In the genomic region with DNA sequence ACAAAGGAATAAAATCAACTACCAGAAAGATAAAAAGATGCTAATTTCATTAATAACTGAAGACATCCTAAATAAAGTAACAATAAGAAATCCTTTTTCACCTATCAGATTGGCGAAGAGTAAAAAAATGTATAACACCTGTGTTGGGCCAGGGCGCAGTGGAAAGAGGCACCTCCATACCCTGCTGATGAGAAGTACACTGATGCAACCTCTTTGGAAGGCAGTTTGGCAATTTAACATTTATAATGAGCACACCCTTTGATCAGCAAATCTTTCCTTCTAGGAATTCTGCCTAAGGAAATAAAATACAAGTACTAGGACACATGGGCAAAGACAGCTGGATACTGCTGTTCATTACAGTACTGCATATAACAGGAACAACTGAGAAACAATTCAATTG, we compare ENCODE assay signal across 2 cellular contexts.
TF ChIP-seq lines count a peak whose summit lies in the region.

No MANE protein-coding gene starts in this region.

TF ChIP-seq in IMR-90, 13 proteins besides CTCF, POLR2A, EP300 and RAD21:
- TF ChIP-seq, protein P1, sequence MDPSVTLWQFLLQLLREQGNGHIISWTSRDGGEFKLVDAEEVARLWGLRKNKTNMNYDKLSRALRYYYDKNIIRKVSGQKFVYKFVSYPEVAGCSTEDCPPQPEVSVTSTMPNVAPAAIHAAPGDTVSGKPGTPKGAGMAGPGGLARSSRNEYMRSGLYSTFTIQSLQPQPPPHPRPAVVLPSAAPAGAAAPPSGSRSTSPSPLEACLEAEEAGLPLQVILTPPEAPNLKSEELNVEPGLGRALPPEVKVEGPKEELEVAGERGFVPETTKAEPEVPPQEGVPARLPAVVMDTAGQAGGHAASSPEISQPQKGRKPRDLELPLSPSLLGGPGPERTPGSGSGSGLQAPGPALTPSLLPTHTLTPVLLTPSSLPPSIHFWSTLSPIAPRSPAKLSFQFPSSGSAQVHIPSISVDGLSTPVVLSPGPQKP (IDR thresholded peaks at IDR 0.05; ENCODE audit: borderline replicate concordance, low read depth, low read length): no peak
- no peak for TF ChIP-seq NFE2L2 (IDR thresholded peaks at IDR 0.05; ENCODE audit: low read depth, low read length)
TF ChIP-seq in IMR-90: peak in this region for 0.

TF ChIP-seq in HepG2, 621 proteins besides CTCF, POLR2A, EP300 and RAD21:
- no peak for TF ChIP-seq EZH2 (conservative IDR thresholded peaks at IDR 0.05; ENCODE audit: low read depth, low read length)
- TF ChIP-seq, protein P2, sequence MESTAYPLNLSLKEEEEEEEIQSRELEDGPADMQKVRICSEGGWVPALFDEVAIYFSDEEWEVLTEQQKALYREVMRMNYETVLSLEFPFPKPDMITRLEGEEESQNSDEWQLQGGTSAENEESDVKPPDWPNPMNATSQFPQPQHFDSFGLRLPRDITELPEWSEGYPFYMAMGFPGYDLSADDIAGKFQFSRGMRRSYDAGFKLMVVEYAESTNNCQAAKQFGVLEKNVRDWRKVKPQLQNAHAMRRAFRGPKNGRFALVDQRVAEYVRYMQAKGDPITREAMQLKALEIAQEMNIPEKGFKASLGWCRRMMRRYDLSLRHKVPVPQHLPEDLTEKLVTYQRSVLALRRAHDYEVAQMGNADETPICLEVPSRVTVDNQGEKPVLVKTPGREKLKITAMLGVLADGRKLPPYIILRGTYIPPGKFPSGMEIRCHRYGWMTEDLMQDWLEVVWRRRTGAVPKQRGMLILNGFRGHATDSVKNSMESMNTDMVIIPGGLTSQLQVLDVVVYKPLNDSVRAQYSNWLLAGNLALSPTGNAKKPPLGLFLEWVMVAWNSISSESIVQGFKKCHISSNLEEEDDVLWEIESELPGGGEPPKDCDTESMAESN (CRISPR knock-in tag; conservative IDR thresholded peaks at IDR 0.05): no peak
- no peak for TF ChIP-seq ZNF660 (CRISPR knock-in tag; IDR thresholded peaks at IDR 0.05; ENCODE audit: borderline replicate concordance, low read depth)
- no peak for TF ChIP-seq PRPF4 (IDR thresholded peaks at IDR 0.05; ENCODE audit: low read depth, low read length, poor library complexity, severe bottlenecking)
- no peak for TF ChIP-seq MTA3 (CRISPR knock-in tag; IDR thresholded peaks at IDR 0.05)
- no peak for TF ChIP-seq ZNF549 (CRISPR knock-in tag; IDR thresholded peaks at IDR 0.05)
- no peak for TF ChIP-seq KLF12 (CRISPR knock-in tag; IDR thresholded peaks at IDR 0.05; ENCODE audit: borderline replicate concordance)
- TF ChIP-seq, protein P3, sequence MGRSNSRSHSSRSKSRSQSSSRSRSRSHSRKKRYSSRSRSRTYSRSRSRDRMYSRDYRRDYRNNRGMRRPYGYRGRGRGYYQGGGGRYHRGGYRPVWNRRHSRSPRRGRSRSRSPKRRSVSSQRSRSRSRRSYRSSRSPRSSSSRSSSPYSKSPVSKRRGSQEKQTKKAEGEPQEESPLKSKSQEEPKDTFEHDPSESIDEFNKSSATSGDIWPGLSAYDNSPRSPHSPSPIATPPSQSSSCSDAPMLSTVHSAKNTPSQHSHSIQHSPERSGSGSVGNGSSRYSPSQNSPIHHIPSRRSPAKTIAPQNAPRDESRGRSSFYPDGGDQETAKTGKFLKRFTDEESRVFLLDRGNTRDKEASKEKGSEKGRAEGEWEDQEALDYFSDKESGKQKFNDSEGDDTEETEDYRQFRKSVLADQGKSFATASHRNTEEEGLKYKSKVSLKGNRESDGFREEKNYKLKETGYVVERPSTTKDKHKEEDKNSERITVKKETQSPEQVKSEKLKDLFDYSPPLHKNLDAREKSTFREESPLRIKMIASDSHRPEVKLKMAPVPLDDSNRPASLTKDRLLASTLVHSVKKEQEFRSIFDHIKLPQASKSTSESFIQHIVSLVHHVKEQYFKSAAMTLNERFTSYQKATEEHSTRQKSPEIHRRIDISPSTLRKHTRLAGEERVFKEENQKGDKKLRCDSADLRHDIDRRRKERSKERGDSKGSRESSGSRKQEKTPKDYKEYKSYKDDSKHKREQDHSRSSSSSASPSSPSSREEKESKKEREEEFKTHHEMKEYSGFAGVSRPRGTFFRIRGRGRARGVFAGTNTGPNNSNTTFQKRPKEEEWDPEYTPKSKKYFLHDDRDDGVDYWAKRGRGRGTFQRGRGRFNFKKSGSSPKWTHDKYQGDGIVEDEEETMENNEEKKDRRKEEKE (IDR thresholded peaks at IDR 0.05): no peak
- TF ChIP-seq ZNF3 (CRISPR knock-in tag; IDR thresholded peaks at IDR 0.05): no peak
- no peak for TF ChIP-seq KAT2B (IDR thresholded peaks at IDR 0.05; ENCODE audit: borderline replicate concordance, low read depth, low read length)
- TF ChIP-seq, protein P4, sequence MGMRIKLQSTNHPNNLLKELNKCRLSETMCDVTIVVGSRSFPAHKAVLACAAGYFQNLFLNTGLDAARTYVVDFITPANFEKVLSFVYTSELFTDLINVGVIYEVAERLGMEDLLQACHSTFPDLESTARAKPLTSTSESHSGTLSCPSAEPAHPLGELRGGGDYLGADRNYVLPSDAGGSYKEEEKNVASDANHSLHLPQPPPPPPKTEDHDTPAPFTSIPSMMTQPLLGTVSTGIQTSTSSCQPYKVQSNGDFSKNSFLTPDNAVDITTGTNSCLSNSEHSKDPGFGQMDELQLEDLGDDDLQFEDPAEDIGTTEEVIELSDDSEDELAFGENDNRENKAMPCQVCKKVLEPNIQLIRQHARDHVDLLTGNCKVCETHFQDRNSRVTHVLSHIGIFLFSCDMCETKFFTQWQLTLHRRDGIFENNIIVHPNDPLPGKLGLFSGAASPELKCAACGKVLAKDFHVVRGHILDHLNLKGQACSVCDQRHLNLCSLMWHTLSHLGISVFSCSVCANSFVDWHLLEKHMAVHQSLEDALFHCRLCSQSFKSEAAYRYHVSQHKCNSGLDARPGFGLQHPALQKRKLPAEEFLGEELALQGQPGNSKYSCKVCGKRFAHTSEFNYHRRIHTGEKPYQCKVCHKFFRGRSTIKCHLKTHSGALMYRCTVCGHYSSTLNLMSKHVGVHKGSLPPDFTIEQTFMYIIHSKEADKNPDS (CRISPR knock-in tag; IDR thresholded peaks at IDR 0.05): no peak
- no peak for TF ChIP-seq KDM2A (CRISPR knock-in tag; IDR thresholded peaks at IDR 0.05; ENCODE audit: borderline replicate concordance, low read depth)
- no peak for TF ChIP-seq ZNF496 (CRISPR knock-in tag; IDR thresholded peaks at IDR 0.05; ENCODE audit: insufficient replicate concordance)
- no peak for TF ChIP-seq ZSCAN9 (CRISPR knock-in tag; IDR thresholded peaks at IDR 0.05; ENCODE audit: borderline replicate concordance)
